In genomic region chrX:150694738-150695410, GRCh38 we compare ENCODE assay signal across 8 cellular contexts. TPM values are rescaled to one million over a fixed set of nuclear protein-coding genes. Genes with fewer than 3 reads are reported as not detected.
DNase-seq lines count a peak whose midpoint lies in the region; ATAC-seq, FAIRE-seq and TF ChIP-seq lines count a peak whose summit lies in the region.

No MANE protein-coding gene starts in this region.

- in situ Hi-C loops in HepG2 (cut with HindIII; ENCODE audit: extremely low pct_ligation_motif_present, low pct_unique_long_range_greater_than_20kb), result loop anchor here (25.0 kb wide), 1 partner anchor 733 kb away; no protein-coding TSS in a partner anchor

- H3K27ac ChIP-seq in DND-41 (ENCODE audit: low read length) (peak overlapping the region; percentile 87), HepG2 (ENCODE audit: extremely low read length, insufficient read depth, low read length) (no peak overlapping the region), sigmoid colon (peak overlapping the region in 2 of 4 donors; percentile 81 to 86)

- BruUV-seq in HepG2 (replicated peaks; lab: Mats Ljungman, UMichigan), result no TSS peak

- FAIRE-seq in HepG2 (lab: Jason Lieb, UNC), result no peak

- no peak for TF ChIP-seq RAD21 in HepG2 (CRISPR knock-in tag; IDR thresholded peaks at IDR 0.05)

- H3K9ac ChIP-seq in DND-41 (ENCODE audit: low read depth, low read length), result peak overlapping the region; percentile 79
- H3K9ac ChIP-seq in HepG2 (ENCODE audit: insufficient read depth, low read depth, low read length), result no peak overlapping the region

- H4K20me1 ChIP-seq in DND-41 (ENCODE audit: insufficient read depth, low read length), result peaks cover 3% of the 10 kb centered on the region; the same call in 1 of the 2 replicates
- no peaks in the 10 kb centered on the region for H4K20me1 ChIP-seq in HepG2 (ENCODE audit: insufficient read depth, low read length)

- CTCF ChIA-PET in activated CD8-positive, alpha-beta T cell treated with anti-CD3 and anti-CD28 coated beads, Interleukin-2, amount 10 ng/mL, durations not matched to agents 7 days and 5 days (lab: Charles Lee), result interaction anchor here (1.0 to 5.6 kb wide), 2 partner anchors 12 to 21 kb away, joined by 3 to 47 read pairs; no protein-coding TSS in a partner anchor
- CTCF ChIA-PET in HepG2 (lab: Yijun Ruan, JAX; ENCODE audit: low intra/inter-chr PET ratio, low total read pairs), result no interaction called here

- H3K36me3 Mint-ChIP-seq in activated CD8-positive, alpha-beta T cell treated with anti-CD3 and anti-CD28 coated beads, Interleukin-2, amount 10 ng/mL, durations not matched to agents 7 days and 5 days (ENCODE audit: low read depth), result peaks cover 31% of the 10 kb centered on the region

- peaks cover 53% of the 10 kb centered on the region for H3K4me1 Mint-ChIP-seq in activated CD8-positive, alpha-beta T cell treated with anti-CD3 and anti-CD28 coated beads, Interleukin-2, amount 10 ng/mL, durations not matched to agents 7 days and 5 days (ENCODE audit: low read depth)

- H3K9me3 ChIP-seq in DND-41 (ENCODE audit: insufficient read depth, low read length, severe bottlenecking), result no peaks in the 10 kb centered on the region
- H3K9me3 ChIP-seq in HepG2 (ENCODE audit: low read length), result no peaks in the 10 kb centered on the region
- H3K9me3 ChIP-seq in sigmoid colon, result no peaks in the 10 kb centered on the region

- H3K79me2 ChIP-seq in DND-41 (ENCODE audit: insufficient read depth, low read length) (peaks cover 70% of the 10 kb centered on the region), HepG2 (ENCODE audit: insufficient read depth, low read length) (no peaks in the 10 kb centered on the region)

- ATAC-seq in DND-41 (ENCODE audit: insufficient read depth, low read depth) (peak; percentile 21), HG02973 (IDR thresholded peaks at IDR 0.05; ENCODE audit: unreplicated experiment) (peak; percentile 39), HepG2 (peak; percentile 17; the same call in 1 of the 3 replicates)
- ATAC-seq in activated CD8-positive, alpha-beta T cell treated with anti-CD3 and anti-CD28 coated beads, Interleukin-2, amount 10 ng/mL, durations not matched to agents 7 days and 5 days, result peak; percentile 24

- H3K4me3 Mint-ChIP-seq in activated CD8-positive, alpha-beta T cell treated with anti-CD3 and anti-CD28 coated beads, Interleukin-2, amount 10 ng/mL, durations not matched to agents 7 days and 5 days, result peak overlapping the region; percentile 91

- DNase-seq in DND-41 (peak; percentile 51), HepG2 (ENCODE audit: low spot score) (no peak), NCI-H345 (lab: John Stamatoyannopoulos, UW) (no peak), HuH-7 (ENCODE audit: low spot score) (no peak), sigmoid colon (no peak)
- DNase-seq in activated CD8-positive, alpha-beta T cell treated with anti-CD3 and anti-CD28 coated beads, Interleukin-2, amount 10 ng/mL, durations not matched to agents 7 days and 5 days, result peak; percentile 25
- DNase-seq in NK-92 treated with Interleukin-12 subunit alpha and Interleukin-12 subunit beta, amount 100 ng/mL, for 24 hours (lab: John Stamatoyannopoulos, UW), result no peak

- no peak for TF ChIP-seq POLR2A in HepG2 (IDR thresholded peaks at IDR 0.05; ENCODE audit: insufficient read depth in 1 of 2, low read depth in 2 of 2, low read length in 2 of 2)
- no peak for TF ChIP-seq POLR2A in sigmoid colon (IDR thresholded peaks at IDR 0.05)

- H3K4me1 ChIP-seq in DND-41 (ENCODE audit: insufficient read depth, low read length) (peaks cover 70% of the 10 kb centered on the region), HepG2 (ENCODE audit: insufficient read depth, low read length) (peaks cover 19% of the 10 kb centered on the region), sigmoid colon (peaks cover 0 to 6% (median 0%) of the 10 kb centered on the region in 4 donors)

- H3K36me3 ChIP-seq in DND-41 (ENCODE audit: insufficient read depth, low read length) (peaks cover 21% of the 10 kb centered on the region), HepG2 (replicated peaks in 1 of 2; ENCODE audit: control insufficient read depth in 1 of 2, insufficient read depth in 2 of 2, low read length in 2 of 2) (peaks cover 0 to 3% of the 10 kb centered on the region in 2 experiments; a peak in 1 of 5 replicates), sigmoid colon (no peaks in the 10 kb centered on the region)

- 85% methylated on average over 8 of the region's 8 CpGs for WGBS in HepG2 (ENCODE audit: low lambda C conversion rate)
- WGBS in sigmoid colon, 2 donors, result 58 to 65% methylated on average over 8 of the region's 8 CpGs

- H3K27me3 Mint-ChIP-seq in activated CD8-positive, alpha-beta T cell treated with anti-CD3 and anti-CD28 coated beads, Interleukin-2, amount 10 ng/mL, durations not matched to agents 7 days and 5 days (ENCODE audit: low read depth), result no peaks in the 10 kb centered on the region

- H3K4me2 ChIP-seq in DND-41 (ENCODE audit: insufficient read depth, low read length), result peak overlapping the region; percentile 66
- no peak overlapping the region for H3K4me2 ChIP-seq in HepG2 (ENCODE audit: low read depth, low read length)

- no peaks in the 10 kb centered on the region for H3K9me3 Mint-ChIP-seq in activated CD8-positive, alpha-beta T cell treated with anti-CD3 and anti-CD28 coated beads, Interleukin-2, amount 10 ng/mL, durations not matched to agents 7 days and 5 days (ENCODE audit: insufficient read depth)

- intact Hi-C loops in HepG2 (cut with micrococcal nuclease; ENCODE audit: unreplicated experiment) (no loop called here), sigmoid colon (cut with DNase I) (loop anchor here (10.0 kb wide), 1 partner anchor 330 kb away; the partner anchor contains the start of gene MAMLD1)

- peak overlapping the region in 1 of 2 experiments; percentile 57; a peak in 3 of 4 replicates for H3K4me3 ChIP-seq in DND-41 (ENCODE audit: low read depth in 1 of 2, low read length in 2 of 2)
- H3K4me3 ChIP-seq in HepG2 (replicated peaks in 1 of 3; ENCODE audit: insufficient read depth in 1 of 3, low read depth in 2 of 3, low read length in 3 of 3), result no peak overlapping the region
- no peak overlapping the region for H3K4me3 ChIP-seq in sigmoid colon

- H2AFZ ChIP-seq in DND-41 (ENCODE audit: low read depth, low read length) (no peak overlapping the region), HepG2 (ENCODE audit: low read length) (no peak overlapping the region)

- peak overlapping the region; percentile 86 for H3K27ac Mint-ChIP-seq in activated CD8-positive, alpha-beta T cell treated with anti-CD3 and anti-CD28 coated beads, Interleukin-2, amount 10 ng/mL, durations not matched to agents 7 days and 5 days

- TF ChIP-seq CTCF in DND-41 (IDR thresholded peaks at IDR 0.05; ENCODE audit: borderline replicate concordance, extremely low read depth, low read length, poor library complexity, severe bottlenecking) (no peak), HepG2 (CRISPR knock-in tag; IDR thresholded peaks at IDR 0.05) (no peak), sigmoid colon (IDR thresholded peaks at IDR 0.05) (no peak)

- H3K27me3 ChIP-seq in DND-41 (ENCODE audit: insufficient read depth, low read length, poor library complexity) (no peaks in the 10 kb centered on the region), HepG2 (ENCODE audit: control insufficient read depth in 1 of 2, insufficient read depth in 2 of 2, low read length in 2 of 2) (no peaks in the 10 kb centered on the region), sigmoid colon (no peaks in the 10 kb centered on the region)

- TF ChIP-seq EP300 in HepG2 (IDR thresholded peaks at IDR 0.05; ENCODE audit: low read depth in 2 of 2, low read length in 2 of 2), result no peak
- TF ChIP-seq EP300 in HepG2 (CRISPR knock-in tag; IDR thresholded peaks at IDR 0.05; ENCODE audit: borderline replicate concordance), result no peak
- no peak for TF ChIP-seq EP300 in sigmoid colon (IDR thresholded peaks at IDR 0.05)

- POLR2A ChIA-PET in activated CD8-positive, alpha-beta T cell treated with anti-CD3 and anti-CD28 coated beads, Interleukin-2, amount 10 ng/mL, durations not matched to agents 7 days and 5 days (lab: Charles Lee), result interaction anchor here (0.9 to 2.2 kb wide), 4 partner anchors 11 to 755 kb away, joined by 3 to 7 read pairs (median 4); partner anchors contain the start of gene MTM1
- POLR2A ChIA-PET in HepG2 (lab: Yijun Ruan, JAX), result no interaction called here

TF ChIP-seq in HepG2, 621 proteins besides CTCF, POLR2A, EP300 and RAD21 (continues in another document):
- TF ChIP-seq MXI1 (IDR thresholded peaks at IDR 0.05; ENCODE audit: borderline replicate concordance, low read depth, low read length) (no peak), ZNF44 (CRISPR knock-in tag; IDR thresholded peaks at IDR 0.05) (no peak), SNAI1 (CRISPR knock-in tag; IDR thresholded peaks at IDR 0.05; ENCODE audit: borderline replicate concordance) (no peak)

RNA-seq across cellular contexts. Expression of gene MTMR1, which starts 1.7 kb away (rescaled TPM):
- 10 to 100 TPM; 45.0 to 49.4 TPM for total RNA-seq in activated CD8-positive, alpha-beta T cell treated with anti-CD3 and anti-CD28 coated beads, Interleukin-2, amount 10 ng/mL, durations not matched to agents 7 days and 5 days
- total RNA-seq in HepG2 (2016; rRNA removed; fragmentation: Illumina TruSeq; extraction: Trizol) (11.1 and 11.3 TPM in 2 replicates), sigmoid colon (10 to 100 TPM in 3 of 4 donors, 1 to 10 TPM in 1; 10.0 to 27.0 (median 17.4) TPM)
- total RNA-seq in HepG2 (2016; cell fraction: cytosol; rRNA removed; fragmentation: Illumina TruSeq; extraction: Trizol; ENCODE audit: low read depth), result 4.9 and 6.2 TPM in 2 replicates
- 10.8 and 10.9 TPM in 2 replicates for total RNA-seq in HepG2 (2016; cell fraction: insoluble cytoplasmic fraction; rRNA removed; fragmentation: Illumina TruSeq; extraction: Trizol)
- 6.2 and 6.4 TPM in 2 replicates for total RNA-seq in HepG2 (2016; cell fraction: membrane; rRNA removed; fragmentation: Illumina TruSeq; extraction: Trizol)
- total RNA-seq in HepG2 (2016; cell fraction: nucleus; rRNA removed; fragmentation: Illumina TruSeq; extraction: Trizol), result 11.7 and 14.6 TPM in 2 replicates
- polyA plus RNA-seq in HepG2 (2011; rRNA removed) (8.9 and 9.1 TPM in 2 replicates), sigmoid colon (10 to 100 TPM in 1 of 3 donors, 1 to 10 TPM in 2; 6.0 to 12.0 (median 6.5) TPM)
- polyA plus RNA-seq in HepG2 (2011; cell fraction: cytosol; rRNA removed), result 5.0 and 5.7 TPM in 2 replicates
- polyA plus RNA-seq in HepG2 (2011; cell fraction: nucleus; rRNA removed), result 20.2 and 23.1 TPM in 2 replicates
- polyA plus RNA-seq in HepG2 (2012), result 6.0 and 7.7 TPM in 2 replicates
- polyA plus RNA-seq in HepG2 (2016; cell fraction: cytosol; fragmentation: Illumina TruSeq; extraction: Trizol; ENCODE audit: low read depth), result 0.63 and 0.69 TPM in 2 replicates
- 9.7 and 9.8 TPM in 2 replicates for polyA plus RNA-seq in HepG2 (2016; cell fraction: insoluble cytoplasmic fraction; fragmentation: Illumina TruSeq; extraction: Trizol; ENCODE audit: low read depth)
- polyA plus RNA-seq in HepG2 (2016; cell fraction: membrane; fragmentation: Illumina TruSeq; extraction: Trizol; ENCODE audit: low read depth), result 2.2 and 2.4 TPM in 2 replicates
- 22.9 and 26.7 TPM in 2 replicates for polyA plus RNA-seq in HepG2 (2016; cell fraction: nucleus; fragmentation: Illumina TruSeq; extraction: Trizol; ENCODE audit: insufficient read depth, low read depth)
- 8.6 and 32.8 TPM in 2 replicates for polyA minus RNA-seq in HepG2 (2011; rRNA and poly(A)+ RNA removed; ENCODE audit: low replicate concordance)
- polyA minus RNA-seq in HepG2 (2011; cell fraction: cytosol; rRNA and poly(A)+ RNA removed), result 6.1 and 9.3 TPM in 2 replicates
- polyA minus RNA-seq in HepG2 (2011; cell fraction: nucleus; rRNA and poly(A)+ RNA removed), result 16.8 and 20.5 TPM in 2 replicates

Comparison
In these comparisons a context has a peak if more than half of its experiments do, and no peak if none do; other contexts are left out.
1. DNase-seq: peak in DND-41 (single experiment) and activated CD8-positive, alpha-beta T cell treated with anti-CD3 and anti-CD28 coated beads, Interleukin-2, amount 10 ng/mL, durations not matched to agents 7 days and 5 days (single experiment); none in HepG2 (single experiment), NK-92 treated with Interleukin-12 subunit alpha and Interleukin-12 subunit beta, amount 100 ng/mL, for 24 hours (single experiment), NCI-H345 (single experiment), HuH-7 (single experiment) and sigmoid colon (single experiment).
2. Peak in every context shown above with its lines, with median percentiles within 50 percentile points of each other: ATAC-seq.